ENCODE assay signal across 28 cellular contexts in genomic region chr13:25744176-25744575, GRCh38.
DNase-seq lines count a peak whose midpoint lies in the region; ATAC-seq, FAIRE-seq and TF ChIP-seq lines count a peak whose summit lies in the region.
"Had no signal": no experiment of that assay in that cellular context is flagged by ENCODE, and none has a peak within 500 bp of the region (broad histone marks: within the 10 kb centered on the region; RNA-seq: fewer than 3 reads in every experiment).

No MANE protein-coding gene starts in this region.

- H3K4me3 ChIP-seq in bronchial epithelial cell (ENCODE audit: low read depth, low read length) (no peak overlapping the region), testis (no peak overlapping the region), pancreas (no peak overlapping the region)
- H3K4me3 ChIP-seq: left lung, spleen had no signal

- no peaks in the 10 kb centered on the region for H3K27me3 ChIP-seq in bronchial epithelial cell (ENCODE audit: control insufficient read depth, insufficient read depth, low read length)
- no peaks in the 10 kb centered on the region for H3K27me3 ChIP-seq in testis
- H3K27me3 ChIP-seq in pancreas = no peaks in the 10 kb centered on the region
- H3K27me3 ChIP-seq: left lung, neutrophil had no signal

- no peak for FAIRE-seq in bronchial epithelial cell (lab: Jason Lieb, UNC)
- FAIRE-seq in pancreas (lab: Jason Lieb, UNC) = no peak
- FAIRE-seq: urothelium cell line had no signal

- H3K27me3 Mint-ChIP-seq in nephron (ENCODE audit: low read depth) = peaks cover 4% of the 10 kb centered on the region

- no peak overlapping the region for H3K4me3 Mint-ChIP-seq in nephron
- H3K4me3 Mint-ChIP-seq: activated CD8-positive, alpha-beta T cell treated with anti-CD3 and anti-CD28 coated beads, Interleukin-2, amount 10 ng/mL, durations not matched to agents 7 days and 5 days; activated naive CD4-positive, alpha-beta T cell treated with anti-CD3 and anti-CD28 coated beads, Interleukin-2, amount 10 ng/mL, durations not matched to agents 7 days and 5 days; activated T-helper 17 cell treated with anti-CD3 and anti-CD28 coated beads, Interleukin-2, amount 50 U/mL, for 72 hours; stimulated activated naive CD8-positive, alpha-beta T cell treated with anti-CD3 and anti-CD28 coated beads, Interleukin-15, Interleukin-2, amounts not matched to agents 100 ng/mL and 50 ng/mL, for 24 hours; T-helper 2 cell treated with Interferon-gamma antibody and Interleukin-4, amounts not matched to agents 5 μg/mL and 100 μg/mL, for 36 hours had no signal

- H3K36me3 ChIP-seq in bronchial epithelial cell (ENCODE audit: control insufficient read depth, insufficient read depth, low read length) (no peaks in the 10 kb centered on the region), testis (ENCODE audit: low read depth, missing control alignments) (no peaks in the 10 kb centered on the region), pancreas (no peaks in the 10 kb centered on the region)
- H3K36me3 ChIP-seq: left lung, neutrophil, spleen had no signal

- WGBS in testis, 2 donors = 68 to 69% methylated on average over 6 of the region's 6 CpGs
- 45 to 46% methylated on average over 6 of the region's 6 CpGs for WGBS in pancreas, 2 donors

- H3K9me3 ChIP-seq in testis = no peaks in the 10 kb centered on the region
- no peaks in the 10 kb centered on the region for H3K9me3 ChIP-seq in pancreas
- H3K9me3 ChIP-seq: left lung, neutrophil, spleen had no signal

- no peaks in the 10 kb centered on the region for H3K36me3 Mint-ChIP-seq in nephron (ENCODE audit: low read depth)
- H3K36me3 Mint-ChIP-seq: activated naive CD4-positive, alpha-beta T cell treated with anti-CD3 and anti-CD28 coated beads, Interleukin-2, amount 10 ng/mL, durations not matched to agents 7 days and 5 days had no signal

- no peaks in the 10 kb centered on the region for H3K9me3 Mint-ChIP-seq in nephron
- H3K9me3 Mint-ChIP-seq: activated naive CD4-positive, alpha-beta T cell treated with anti-CD3 and anti-CD28 coated beads, Interleukin-2, amount 10 ng/mL, durations not matched to agents 7 days and 5 days; activated T-helper 17 cell treated with anti-CD3 and anti-CD28 coated beads, Interleukin-2, amount 50 U/mL, for 72 hours; stimulated activated naive CD8-positive, alpha-beta T cell treated with anti-CD3 and anti-CD28 coated beads, Interleukin-15, Interleukin-2, amounts not matched to agents 100 ng/mL and 50 ng/mL, for 24 hours; T-helper 2 cell treated with Interferon-gamma antibody and Interleukin-4, amounts not matched to agents 5 μg/mL and 100 μg/mL, for 36 hours had no signal

- intact Hi-C loops in testis (cut with DNase I; ENCODE audit: low total_unique reads) (no loop called here), pancreas (cut with DNase I) (no loop called here)

- TF ChIP-seq CTCF in bronchial epithelial cell (IDR thresholded peaks at IDR 0.05; ENCODE audit: insufficient read depth, low read length, severe bottlenecking) (no peak), nephron (IDR thresholded peaks at IDR 0.05; ENCODE audit: unreplicated experiment in 3 of 3) (no peak), testis (IDR thresholded peaks at IDR 0.05) (no peak), pancreas (IDR thresholded peaks at IDR 0.05) (no peak)

- peaks cover 30% of the 10 kb centered on the region for H3K4me1 Mint-ChIP-seq in nephron
- H3K4me1 Mint-ChIP-seq: activated naive CD4-positive, alpha-beta T cell treated with anti-CD3 and anti-CD28 coated beads, Interleukin-2, amount 10 ng/mL, durations not matched to agents 7 days and 5 days; activated T-helper 17 cell treated with anti-CD3 and anti-CD28 coated beads, Interleukin-2, amount 50 U/mL, for 72 hours had no signal

- ATAC-seq in GM19455 (IDR thresholded peaks at IDR 0.05; ENCODE audit: unreplicated experiment) (no peak), pancreas (no peak)
- ATAC-seq: activated CD8-positive, alpha-beta T cell treated with anti-CD3 and anti-CD28 coated beads, Interleukin-2, amount 10 ng/mL, durations not matched to agents 7 days and 5 days; activated T-helper 17 cell treated with anti-CD3 and anti-CD28 coated beads, Interleukin-2, amount 50 U/mL, for 72 hours; left lung; right cardiac atrium had no signal

- peak; percentile 41 for DNase-seq in DMS 273 (lab: John Stamatoyannopoulos, UW; ENCODE audit: unreplicated experiment)
- no peak for DNase-seq in DMS 273 treated with DMSO at 0.1 percent for 48 hours (lab: John Stamatoyannopoulos, UW)
- DNase-seq in NCI-H524 (lab: John Stamatoyannopoulos, UW) = peak; percentile 12 to 80
- peak; percentile 12 for DNase-seq in bronchial epithelial cell (ENCODE audit: low read depth)
- no peak for DNase-seq in testis
- no peak for DNase-seq in pancreas
- DNase-seq: activated CD8-positive, alpha-beta T cell treated with anti-CD3 and anti-CD28 coated beads, Interleukin-2, amount 10 ng/mL, durations not matched to agents 7 days and 5 days; activated naive CD4-positive, alpha-beta T cell treated with anti-CD3 and anti-CD28 coated beads, Interleukin-2, amount 10 ng/mL, durations not matched to agents 7 days and 5 days; DMS79 treated with DMSO at 0.1 percent for 48 hours; effector CD8-positive, alpha-beta T cell; GOT3; islet precursor cell; left lung; mesendoderm; NCI-H1417; NCI-H2081; NCI-H2227 treated with DMSO at 0.1 percent for 48 hours; right cardiac atrium; spleen; stimulated activated CD8-positive, alpha-beta memory T cell treated with anti-CD3 and anti-CD28 coated beads, Interleukin-4, amount 100 ng/mL, for 48 hours had no signal

- no peak overlapping the region for H3K27ac ChIP-seq in testis
- no peak overlapping the region for H3K27ac ChIP-seq in pancreas
- H3K27ac ChIP-seq: 22Rv1, left lung, neutrophil, spleen had no signal

- peak overlapping the region in 2 of 3 experiments; percentile 28 to 52 for H3K27ac Mint-ChIP-seq in nephron
- H3K27ac Mint-ChIP-seq: activated CD8-positive, alpha-beta T cell treated with anti-CD3 and anti-CD28 coated beads, Interleukin-2, amount 10 ng/mL, durations not matched to agents 7 days and 5 days; activated naive CD4-positive, alpha-beta T cell treated with anti-CD3 and anti-CD28 coated beads, Interleukin-2, amount 10 ng/mL, durations not matched to agents 7 days and 5 days; activated T-helper 17 cell treated with anti-CD3 and anti-CD28 coated beads, Interleukin-2, amount 50 U/mL, for 72 hours; stimulated activated naive CD8-positive, alpha-beta T cell treated with anti-CD3 and anti-CD28 coated beads, Interleukin-15, Interleukin-2, amounts not matched to agents 100 ng/mL and 50 ng/mL, for 24 hours; T-helper 2 cell treated with Interferon-gamma antibody and Interleukin-4, amounts not matched to agents 5 μg/mL and 100 μg/mL, for 36 hours had no signal

- TF ChIP-seq POLR2A in testis (IDR thresholded peaks at IDR 0.05) = no peak

- H3K4me1 ChIP-seq in testis = no peaks in the 10 kb centered on the region
- H3K4me1 ChIP-seq in pancreas = no peaks in the 10 kb centered on the region
- H3K4me1 ChIP-seq: left lung, spleen had no signal

Comparison
In these comparisons a context has a peak if more than half of its experiments do, and no peak if none do; other contexts are left out.
1. DNase-seq: peak in DMS 273 (single experiment), NCI-H524 (2 of 2) and bronchial epithelial cell (single experiment); none in DMS 273 treated with DMSO at 0.1 percent for 48 hours (single experiment), testis (single experiment) and pancreas (0 of 6).